In the genomic region with DNA sequence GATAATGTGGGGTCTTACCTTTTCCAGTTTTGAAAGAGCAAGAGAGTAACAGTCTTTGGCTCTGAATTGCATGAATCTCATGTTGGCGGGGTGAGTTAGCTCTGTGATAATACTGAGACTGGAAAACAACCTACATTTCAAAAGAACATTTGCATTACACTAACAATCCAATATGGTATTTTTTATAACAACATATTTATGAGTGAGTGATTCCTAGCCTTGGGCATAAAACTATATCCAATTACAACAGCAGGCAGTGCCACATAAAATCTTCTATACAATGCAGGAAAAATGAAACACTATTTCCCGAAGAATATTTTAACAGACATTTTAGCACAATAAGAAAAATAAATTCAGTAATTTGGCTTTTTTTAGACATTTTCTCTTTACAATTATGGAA, we compare ENCODE assay signal across 36 cellular contexts.
"Had no signal": no experiment of that assay in that cellular context is flagged by ENCODE, and none has a peak within 500 bp of the region (broad histone marks: within the 10 kb centered on the region; RNA-seq: fewer than 3 reads in every experiment).

No MANE protein-coding gene starts in this region.

- ATAC-seq: activated CD4-positive, CD25-positive, alpha-beta regulatory T cell treated with anti-CD3 and anti-CD28 coated beads, Interleukin-2, amount 50 U/mL, for 24 hours; activated CD8-positive, alpha-beta memory T cell treated with anti-CD3 and anti-CD28 coated beads, Interleukin-2, amount 10 ng/mL, durations not matched to agents 7 days and 5 days; activated CD8-positive, alpha-beta T cell treated with anti-CD3 and anti-CD28 coated beads, Interleukin-2, amount 10 ng/mL, durations not matched to agents 7 days and 5 days; activated naive CD8-positive, alpha-beta T cell treated with anti-CD3 and anti-CD28 coated beads, Interleukin-2, amount 50 U/mL, for 24 hours; effector memory CD8-positive, alpha-beta T cell; foreskin keratinocyte; gastrocnemius medialis; heart right ventricle; T-helper 17 cell had no signal

- H3K36me3 ChIP-seq: ascending aorta, breast epithelium, cardiac muscle cell, esophagus muscularis mucosa, gastrocnemius medialis, heart right ventricle had no signal

- H3K4me3 Mint-ChIP-seq: activated B cell treated with CpG ODN at 0.5 μM for 24 hours; activated CD4-positive, alpha-beta memory T cell treated with anti-CD3 and anti-CD28 coated beads for 36 hours; activated CD4-positive, alpha-beta T cell treated with anti-CD3 and anti-CD28 coated beads, Interleukin-2, amount 10 ng/mL, durations not matched to agents 24 days and 14 days; activated CD8-positive, alpha-beta memory T cell treated with anti-CD3 and anti-CD28 coated beads, Interleukin-2, amount 10 ng/mL, durations not matched to agents 7 days and 5 days; activated CD8-positive, alpha-beta T cell treated with anti-CD3 and anti-CD28 coated beads, Interleukin-2, amount 10 ng/mL, durations not matched to agents 7 days and 5 days; activated naive CD4-positive, alpha-beta T cell treated with anti-CD3 and anti-CD28 coated beads for 36 hours; activated naive CD4-positive, alpha-beta T cell treated with anti-CD3 and anti-CD28 coated beads, Interleukin-2, amount 50 U/mL, for 24 hours; activated naive CD8-positive, alpha-beta T cell treated with anti-CD3 and anti-CD28 coated beads for 36 hours; activated naive CD8-positive, alpha-beta T cell treated with anti-CD3 and anti-CD28 coated beads, Interleukin-2, amount 50 U/mL, for 24 hours; activated T-helper 1 cell treated with anti-CD3 and anti-CD28 coated beads, Interleukin-12 subunit alpha, Interleukin-12 subunit beta, Interleukin-2, Interleukin-4 antibody, amounts not matched to agents 30 ng/mL and 10 ng/mL and 1 ng/mL, durations not matched to agents 14 hours and 24 hours and 36 hours; brain; effector memory CD8-positive, alpha-beta T cell; T-helper 17 cell; T-helper 2 cell treated with Interferon-gamma antibody and Interleukin-4, amounts not matched to agents 5 μg/mL and 100 μg/mL, for 36 hours had no signal

- H3K4me1 Mint-ChIP-seq: activated B cell treated with CpG ODN at 0.5 μM for 24 hours; activated CD4-positive, alpha-beta T cell treated with anti-CD3 and anti-CD28 coated beads, Interleukin-2, amount 10 ng/mL, durations not matched to agents 24 days and 14 days; activated CD8-positive, alpha-beta memory T cell treated with anti-CD3 and anti-CD28 coated beads, Interleukin-2, amount 10 ng/mL, durations not matched to agents 7 days and 5 days; activated naive CD4-positive, alpha-beta T cell treated with anti-CD3 and anti-CD28 coated beads, Interleukin-2, amount 50 U/mL, for 24 hours; activated naive CD8-positive, alpha-beta T cell treated with anti-CD3 and anti-CD28 coated beads for 36 hours; activated naive CD8-positive, alpha-beta T cell treated with anti-CD3 and anti-CD28 coated beads, Interleukin-2, amount 50 U/mL, for 24 hours; T-helper 17 cell had no signal

- H3K36me3 Mint-ChIP-seq: activated CD4-positive, alpha-beta memory T cell treated with anti-CD3 and anti-CD28 coated beads for 36 hours; activated CD8-positive, alpha-beta memory T cell treated with anti-CD3 and anti-CD28 coated beads, Interleukin-2, amount 10 ng/mL, durations not matched to agents 7 days and 5 days; activated naive CD4-positive, alpha-beta T cell treated with anti-CD3 and anti-CD28 coated beads, Interleukin-2, amount 50 U/mL, for 24 hours; activated naive CD8-positive, alpha-beta T cell treated with anti-CD3 and anti-CD28 coated beads for 36 hours; brain had no signal

- H3K9me3 ChIP-seq: ascending aorta, breast epithelium, esophagus muscularis mucosa, gastrocnemius medialis, heart right ventricle had no signal

- H3K27ac Mint-ChIP-seq: activated B cell treated with CpG ODN at 0.5 μM for 24 hours; activated CD4-positive, alpha-beta memory T cell treated with anti-CD3 and anti-CD28 coated beads for 36 hours; activated CD4-positive, alpha-beta T cell treated with anti-CD3 and anti-CD28 coated beads, Interleukin-2, amount 10 ng/mL, durations not matched to agents 24 days and 14 days; activated CD8-positive, alpha-beta memory T cell treated with anti-CD3 and anti-CD28 coated beads, Interleukin-2, amount 10 ng/mL, durations not matched to agents 7 days and 5 days; activated CD8-positive, alpha-beta T cell treated with anti-CD3 and anti-CD28 coated beads, Interleukin-2, amount 10 ng/mL, durations not matched to agents 7 days and 5 days; activated naive CD4-positive, alpha-beta T cell treated with anti-CD3 and anti-CD28 coated beads for 36 hours; activated naive CD4-positive, alpha-beta T cell treated with anti-CD3 and anti-CD28 coated beads, Interleukin-2, amount 50 U/mL, for 24 hours; activated naive CD8-positive, alpha-beta T cell treated with anti-CD3 and anti-CD28 coated beads for 36 hours; activated naive CD8-positive, alpha-beta T cell treated with anti-CD3 and anti-CD28 coated beads, Interleukin-2, amount 50 U/mL, for 24 hours; activated T-helper 1 cell treated with anti-CD3 and anti-CD28 coated beads, Interleukin-12 subunit alpha, Interleukin-12 subunit beta, Interleukin-2, Interleukin-4 antibody, amounts not matched to agents 30 ng/mL and 10 ng/mL and 1 ng/mL, durations not matched to agents 14 hours and 24 hours and 36 hours; activated T-helper 2 cell treated with anti-CD3 and anti-CD28 coated beads, Interferon-gamma antibody, Interleukin-2, Interleukin-4, amounts not matched to agents 10 μg/mL and 5 μg/mL and 100 μg/mL, durations not matched to agents 14 hours and 24 hours and 36 hours; effector memory CD8-positive, alpha-beta T cell; T-helper 17 cell; T-helper 2 cell treated with Interferon-gamma antibody and Interleukin-4, amounts not matched to agents 5 μg/mL and 100 μg/mL, for 36 hours had no signal

- H3K4me3 ChIP-seq: ascending aorta, breast epithelium, cardiac muscle cell, coronary artery, esophagus muscularis mucosa, gastrocnemius medialis, heart right ventricle, hepatocyte had no signal

- H3K9me3 Mint-ChIP-seq: activated B cell treated with CpG ODN at 0.5 μM for 24 hours; activated CD4-positive, alpha-beta memory T cell treated with anti-CD3 and anti-CD28 coated beads for 36 hours; activated CD4-positive, alpha-beta T cell treated with anti-CD3 and anti-CD28 coated beads, Interleukin-2, amount 10 ng/mL, durations not matched to agents 24 days and 14 days; activated naive CD4-positive, alpha-beta T cell treated with anti-CD3 and anti-CD28 coated beads for 36 hours; activated naive CD4-positive, alpha-beta T cell treated with anti-CD3 and anti-CD28 coated beads, Interleukin-2, amount 50 U/mL, for 24 hours; activated naive CD8-positive, alpha-beta T cell treated with anti-CD3 and anti-CD28 coated beads for 36 hours; activated naive CD8-positive, alpha-beta T cell treated with anti-CD3 and anti-CD28 coated beads, Interleukin-2, amount 50 U/mL, for 24 hours; activated T-helper 1 cell treated with anti-CD3 and anti-CD28 coated beads, Interleukin-12 subunit alpha, Interleukin-12 subunit beta, Interleukin-2, Interleukin-4 antibody, amounts not matched to agents 30 ng/mL and 10 ng/mL and 1 ng/mL, durations not matched to agents 14 hours and 24 hours and 36 hours; activated T-helper 2 cell treated with anti-CD3 and anti-CD28 coated beads, Interferon-gamma antibody, Interleukin-2, Interleukin-4, amounts not matched to agents 10 μg/mL and 5 μg/mL and 100 μg/mL, durations not matched to agents 14 hours and 24 hours and 36 hours; brain; effector memory CD8-positive, alpha-beta T cell; T-helper 2 cell treated with Interferon-gamma antibody and Interleukin-4, amounts not matched to agents 5 μg/mL and 100 μg/mL, for 36 hours had no signal

- H3K27me3 Mint-ChIP-seq: activated B cell treated with CpG ODN at 0.5 μM for 24 hours; activated CD4-positive, alpha-beta memory T cell treated with anti-CD3 and anti-CD28 coated beads for 36 hours; activated CD4-positive, alpha-beta T cell treated with anti-CD3 and anti-CD28 coated beads, Interleukin-2, amount 10 ng/mL, durations not matched to agents 24 days and 14 days; activated CD8-positive, alpha-beta memory T cell treated with anti-CD3 and anti-CD28 coated beads, Interleukin-2, amount 10 ng/mL, durations not matched to agents 7 days and 5 days; activated naive CD4-positive, alpha-beta T cell treated with anti-CD3 and anti-CD28 coated beads, Interleukin-2, amount 50 U/mL, for 24 hours; activated naive CD8-positive, alpha-beta T cell treated with anti-CD3 and anti-CD28 coated beads for 36 hours; activated naive CD8-positive, alpha-beta T cell treated with anti-CD3 and anti-CD28 coated beads, Interleukin-2, amount 50 U/mL, for 24 hours; brain; effector memory CD8-positive, alpha-beta T cell; T-helper 17 cell had no signal

- DNase-seq: activated B cell treated with CpG ODN at 0.5 μM for 24 hours; activated CD4-positive, alpha-beta memory T cell treated with anti-CD3 and anti-CD28 coated beads for 36 hours; activated CD4-positive, alpha-beta T cell treated with anti-CD3 and anti-CD28 coated beads, Interleukin-2, amount 10 ng/mL, durations not matched to agents 24 days and 14 days; activated CD8-positive, alpha-beta memory T cell treated with anti-CD3 and anti-CD28 coated beads, Interleukin-2, amount 10 ng/mL, durations not matched to agents 7 days and 5 days; activated CD8-positive, alpha-beta memory T cell treated with anti-CD3 and anti-CD28 coated beads, Interleukin-2, amount 50 U/mL, for 4 hours; activated CD8-positive, alpha-beta T cell treated with anti-CD3 and anti-CD28 coated beads, Interleukin-2, amount 10 ng/mL, durations not matched to agents 7 days and 5 days; activated effector memory CD4-positive, alpha-beta T cell treated with anti-CD3 and anti-CD28 coated beads, Interleukin-2, amount 50 U/mL, for 16 hours; activated naive CD4-positive, alpha-beta T cell treated with anti-CD3 and anti-CD28 coated beads for 36 hours; activated naive CD8-positive, alpha-beta T cell treated with anti-CD3 and anti-CD28 coated beads for 36 hours; activated naive CD8-positive, alpha-beta T cell treated with anti-CD3 and anti-CD28 coated beads, Interleukin-2, amount 50 U/mL, for 24 hours; activated T-cell treated with anti-CD3 and anti-CD28 coated beads, Interleukin-2, amount 50 U/mL, for 1 hour; activated T-cell treated with anti-CD3 and anti-CD28 coated beads, Interleukin-2, amount 50 U/mL, for 48 hours; central memory CD4-positive, alpha-beta T cell; cerebellar nuclear complex; dermis blood vessel endothelial cell; effector CD4-positive, alpha-beta T cell; effector memory CD8-positive, alpha-beta T cell; erythroblast; foreskin keratinocyte; gastrocnemius medialis; heart right ventricle; T-helper 17 cell; T1000; WERI-Rb-1 had no signal

- H3K27ac ChIP-seq: ascending aorta, breast epithelium, cardiac muscle cell, coronary artery, esophagus muscularis mucosa, foreskin keratinocyte, gastrocnemius medialis, heart right ventricle, hepatocyte, WERI-Rb-1 had no signal
